17 cellular contexts compared by ENCODE assay signal in the genomic region with DNA sequence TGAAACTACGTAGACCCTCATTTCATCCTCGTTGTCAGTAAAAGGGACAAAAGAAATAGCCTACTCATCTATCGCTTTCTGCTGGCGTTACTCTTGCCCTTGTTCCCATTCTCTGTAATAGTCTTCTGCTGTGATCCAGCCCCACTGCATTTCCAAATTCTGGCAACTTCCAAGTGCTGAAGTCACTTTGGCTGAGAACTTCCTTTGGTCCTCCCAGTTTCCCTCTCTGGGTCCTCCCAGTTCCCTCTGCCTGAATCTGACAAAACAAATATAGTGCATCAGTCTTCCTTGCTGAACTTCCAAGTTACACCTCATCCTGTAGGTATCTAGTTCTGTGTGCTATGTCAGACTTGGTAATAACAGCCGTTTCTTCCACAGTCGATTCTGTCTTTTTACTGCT. TPM values are rescaled to one million over a fixed set of nuclear protein-coding genes. Genes with fewer than 3 reads are reported as not detected.
"Had no signal": no experiment of that assay in that cellular context is flagged by ENCODE, and none has a peak within 500 bp of the region (broad histone marks: within the 10 kb centered on the region; RNA-seq: fewer than 3 reads in every experiment).

No MANE protein-coding gene starts in this region.

- H3K4me1 ChIP-seq: gastrocnemius medialis, lower lobe of right lung, tibial artery, vagina had no signal

- H3K9me3 ChIP-seq: gastrocnemius medialis, lower lobe of right lung, ovary, tibial artery, vagina had no signal

- H3K9me3 Mint-ChIP-seq: activated B cell treated with CpG ODN at 0.5 μM for 24 hours; activated CD4-positive, alpha-beta memory T cell treated with anti-CD3 and anti-CD28 coated beads for 36 hours; T-cell had no signal

- H3K4me3 Mint-ChIP-seq: activated B cell treated with CpG ODN at 0.5 μM for 24 hours; activated CD4-positive, alpha-beta memory T cell treated with anti-CD3 and anti-CD28 coated beads for 36 hours; activated naive CD8-positive, alpha-beta T cell; natural killer cell; T-cell had no signal

- H3K27me3 ChIP-seq: gastrocnemius medialis, ovary, tibial artery, vagina had no signal

- H3K36me3 ChIP-seq: gastrocnemius medialis, lower lobe of right lung, ovary, tibial artery, vagina had no signal

- DNase-seq: activated B cell treated with CpG ODN at 0.5 μM for 24 hours; activated CD4-positive, alpha-beta memory T cell treated with anti-CD3 and anti-CD28 coated beads for 36 hours; activated CD4-positive, alpha-beta T cell treated with anti-CD3 and anti-CD28 coated beads for 4 hours; activated T-cell treated with anti-CD3 and anti-CD28 coated beads for 4 hours; caudate nucleus; gastrocnemius medialis; lower lobe of right lung; natural killer cell; stimulated activated CD4-positive, alpha-beta T cell treated with anti-CD3 and anti-CD28 coated beads, Interleukin-12 subunit alpha, Interleukin-12 subunit beta, amount 100 ng/mL, for 4 hours; stimulated activated naive CD8-positive, alpha-beta T cell treated with anti-CD3 and anti-CD28 coated beads, Interleukin-15, Interleukin-2, amounts not matched to agents 100 U/mL and 50 U/mL, for 24 hours; substantia nigra; T-cell had no signal

- H3K4me1 Mint-ChIP-seq: activated B cell treated with CpG ODN at 0.5 μM for 24 hours, natural killer cell, T-cell had no signal

- H3K36me3 Mint-ChIP-seq: activated CD4-positive, alpha-beta memory T cell treated with anti-CD3 and anti-CD28 coated beads for 36 hours; activated naive CD8-positive, alpha-beta T cell; natural killer cell; T-cell had no signal

- H3K4me3 ChIP-seq: gastrocnemius medialis, lower lobe of right lung, ovary, tibial artery, vagina had no signal

- H3K27ac ChIP-seq: epithelial cell of prostate, gastrocnemius medialis, lower lobe of right lung, ovary, tibial artery, vagina had no signal

- ATAC-seq: gastrocnemius medialis; lower lobe of right lung; natural killer cell; stimulated activated naive CD8-positive, alpha-beta T cell treated with anti-CD3 and anti-CD28 coated beads, Interleukin-15, Interleukin-2, amounts not matched to agents 100 U/mL and 50 U/mL, for 24 hours; T-cell had no signal

- H3K27me3 Mint-ChIP-seq: activated B cell treated with CpG ODN at 0.5 μM for 24 hours; activated naive CD8-positive, alpha-beta T cell had no signal

- H3K27ac Mint-ChIP-seq: activated B cell treated with CpG ODN at 0.5 μM for 24 hours; activated CD4-positive, alpha-beta memory T cell treated with anti-CD3 and anti-CD28 coated beads for 36 hours; activated naive CD8-positive, alpha-beta T cell; natural killer cell; T-cell had no signal

RNA-seq across cellular contexts. Expression of gene PLA2G4A, which starts 47.0 kb away (rescaled TPM):
- total RNA-seq: activated B cell treated with CpG ODN at 0.5 μM for 24 hours had no signal
